ENCODE assay signal across 11 cellular contexts in genomic region chr6:2563635-2564034, GRCh38.
DNase-seq lines count a peak whose midpoint lies in the region; ATAC-seq and TF ChIP-seq lines count a peak whose summit lies in the region.
"Had no signal": no experiment of that assay in that cellular context is flagged by ENCODE, and none has a peak within 500 bp of the region (broad histone marks: within the 10 kb centered on the region; RNA-seq: fewer than 3 reads in every experiment).

No MANE protein-coding gene starts in this region.

- no peak overlapping the region for H3K27ac Mint-ChIP-seq in activated CD4-positive, alpha-beta memory T cell treated with anti-CD3 and anti-CD28 coated beads for 36 hours
- H3K27ac Mint-ChIP-seq in activated CD4-positive, alpha-beta memory T cell treated with anti-CD3 and anti-CD28 coated beads, Interleukin-2, amount 10 ng/mL, durations not matched to agents 7 days and 5 days: no peak overlapping the region
- H3K27ac Mint-ChIP-seq in stimulated activated effector memory CD8-positive, alpha-beta T cell treated with anti-CD3 and anti-CD28 coated beads, Interleukin-12 subunit alpha, Interleukin-12 subunit beta, amount 100 ng/mL, for 72 hours: no peak overlapping the region
- H3K27ac Mint-ChIP-seq in naive thymus-derived CD8-positive, alpha-beta T cell: no peak overlapping the region
- H3K27ac Mint-ChIP-seq: brain had no signal

- peak; percentile 48 for DNase-seq in activated CD4-positive, alpha-beta memory T cell treated with anti-CD3 and anti-CD28 coated beads for 36 hours
- no peak for DNase-seq in activated CD4-positive, alpha-beta memory T cell treated with anti-CD3 and anti-CD28 coated beads, Interleukin-2, amount 10 ng/mL, durations not matched to agents 7 days and 5 days
- DNase-seq in stimulated activated effector memory CD8-positive, alpha-beta T cell treated with anti-CD3 and anti-CD28 coated beads, Interleukin-12 subunit alpha, Interleukin-12 subunit beta, amount 100 ng/mL, for 72 hours (ENCODE audit: low spot score in 2 of 2): no peak
- DNase-seq in naive thymus-derived CD8-positive, alpha-beta T cell: no peak
- DNase-seq in NCI-H128 (lab: John Stamatoyannopoulos, UW; ENCODE audit: unreplicated experiment) (no peak), adrenal gland (no peak)
- DNase-seq: AML-193, SIG-M5 had no signal

- no peaks in the 10 kb centered on the region for H3K9me3 ChIP-seq in OCI-LY3 (ENCODE audit: insufficient read depth, low read length)
- H3K9me3 ChIP-seq in adrenal gland (replicated peaks in 1 of 3): no peaks in the 10 kb centered on the region

- H3K27ac ChIP-seq in OCI-LY3 (ENCODE audit: low read length) (no peak overlapping the region), adrenal gland (no peak overlapping the region)

- intact Hi-C loops in activated CD4-positive, alpha-beta memory T cell treated with anti-CD3 and anti-CD28 coated beads for 36 hours (cut with micrococcal nuclease): loop anchor here (1.0 to 10.0 kb wide), 3 partner anchors 20 to 452 kb away; partner anchors contain the start of gene WRNIP1
- intact Hi-C loops in adrenal gland (cut with DNase I): no loop called here

- TF ChIP-seq POLR2A in adrenal gland (IDR thresholded peaks at IDR 0.05): no peak

- 57 to 77% (median 65%) methylated on average over 6 of the region's 6 CpGs for WGBS in adrenal gland, 4 donors

- H3K27me3 ChIP-seq in OCI-LY3 (ENCODE audit: low read depth, low read length) (no peaks in the 10 kb centered on the region), adrenal gland (no peaks in the 10 kb centered on the region)

- TF ChIP-seq CTCF in OCI-LY3 (IDR thresholded peaks at IDR 0.05; ENCODE audit: low read depth, low read length): no peak
- TF ChIP-seq CTCF in adrenal gland (IDR thresholded peaks at IDR 0.05): no peak

- POLR2A ChIA-PET in activated CD4-positive, alpha-beta memory T cell treated with anti-CD3 and anti-CD28 coated beads for 36 hours (lab: Charles Lee): interaction anchor here (1.1 to 1.2 kb wide), 2 partner anchors 16 to 21 kb away, joined by 3 to 5 read pairs; no protein-coding TSS in a partner anchor
- POLR2A ChIA-PET in activated CD4-positive, alpha-beta memory T cell treated with anti-CD3 and anti-CD28 coated beads, Interleukin-2, amount 10 ng/mL, durations not matched to agents 7 days and 5 days (lab: Charles Lee): interaction anchor here (1.6 kb wide), 1 partner anchor 21 kb away, joined by 9 read pairs; no protein-coding TSS in a partner anchor
- POLR2A ChIA-PET in naive thymus-derived CD8-positive, alpha-beta T cell (lab: Charles Lee): no interaction called here

- peaks cover 11% of the 10 kb centered on the region for H3K4me1 Mint-ChIP-seq in activated CD4-positive, alpha-beta memory T cell treated with anti-CD3 and anti-CD28 coated beads for 36 hours (ENCODE audit: low read depth)
- peaks cover 15% of the 10 kb centered on the region for H3K4me1 Mint-ChIP-seq in activated CD4-positive, alpha-beta memory T cell treated with anti-CD3 and anti-CD28 coated beads, Interleukin-2, amount 10 ng/mL, durations not matched to agents 7 days and 5 days
- H3K4me1 Mint-ChIP-seq in stimulated activated effector memory CD8-positive, alpha-beta T cell treated with anti-CD3 and anti-CD28 coated beads, Interleukin-12 subunit alpha, Interleukin-12 subunit beta, amount 100 ng/mL, for 72 hours: peaks cover 10% of the 10 kb centered on the region
- H3K4me1 Mint-ChIP-seq in naive thymus-derived CD8-positive, alpha-beta T cell: peaks cover 0 to 3% (median 0%) of the 10 kb centered on the region in 4 donors

- H3K9me3 Mint-ChIP-seq in activated CD4-positive, alpha-beta memory T cell treated with anti-CD3 and anti-CD28 coated beads for 36 hours: no peaks in the 10 kb centered on the region
- H3K9me3 Mint-ChIP-seq in activated CD4-positive, alpha-beta memory T cell treated with anti-CD3 and anti-CD28 coated beads, Interleukin-2, amount 10 ng/mL, durations not matched to agents 7 days and 5 days: no peaks in the 10 kb centered on the region
- no peaks in the 10 kb centered on the region for H3K9me3 Mint-ChIP-seq in stimulated activated effector memory CD8-positive, alpha-beta T cell treated with anti-CD3 and anti-CD28 coated beads, Interleukin-12 subunit alpha, Interleukin-12 subunit beta, amount 100 ng/mL, for 72 hours
- peaks cover 0 to 12% (median 0%) of the 10 kb centered on the region in 9 donors for H3K9me3 Mint-ChIP-seq in naive thymus-derived CD8-positive, alpha-beta T cell
- H3K9me3 Mint-ChIP-seq: brain had no signal

- peak overlapping the region; percentile 30; the same call in 1 of the 2 replicates for H2AFZ ChIP-seq in OCI-LY3 (ENCODE audit: low read depth, low read length)

- no peaks in the 10 kb centered on the region for H3K79me2 ChIP-seq in OCI-LY3 (ENCODE audit: low read length)

- H3K4me3 Mint-ChIP-seq in activated CD4-positive, alpha-beta memory T cell treated with anti-CD3 and anti-CD28 coated beads for 36 hours: no peak overlapping the region
- no peak overlapping the region for H3K4me3 Mint-ChIP-seq in activated CD4-positive, alpha-beta memory T cell treated with anti-CD3 and anti-CD28 coated beads, Interleukin-2, amount 10 ng/mL, durations not matched to agents 7 days and 5 days
- H3K4me3 Mint-ChIP-seq in stimulated activated effector memory CD8-positive, alpha-beta T cell treated with anti-CD3 and anti-CD28 coated beads, Interleukin-12 subunit alpha, Interleukin-12 subunit beta, amount 100 ng/mL, for 72 hours: no peak overlapping the region
- no peak overlapping the region for H3K4me3 Mint-ChIP-seq in naive thymus-derived CD8-positive, alpha-beta T cell

- H3K4me2 ChIP-seq in OCI-LY3 (ENCODE audit: low read length): peak overlapping the region; percentile 43

- CTCF ChIA-PET in activated CD4-positive, alpha-beta memory T cell treated with anti-CD3 and anti-CD28 coated beads for 36 hours (lab: Charles Lee): interaction anchor here (1.8 kb wide), 1 partner anchor 70 kb away, joined by 9 read pairs; no protein-coding TSS in a partner anchor
- CTCF ChIA-PET in activated CD4-positive, alpha-beta memory T cell treated with anti-CD3 and anti-CD28 coated beads, Interleukin-2, amount 10 ng/mL, durations not matched to agents 7 days and 5 days (lab: Charles Lee): interaction anchor here (0.6 to 1.5 kb wide), 3 partner anchors 21 to 114 kb away, joined by 3 to 5 read pairs (median 3); no protein-coding TSS in a partner anchor

- H3K9ac ChIP-seq in OCI-LY3 (ENCODE audit: low read length): no peak overlapping the region

- H3K36me3 ChIP-seq in OCI-LY3 (replicated peaks; ENCODE audit: low read depth, low read length): no peaks in the 10 kb centered on the region
- no peaks in the 10 kb centered on the region for H3K36me3 ChIP-seq in adrenal gland (replicated peaks in 1 of 2)

- peaks cover 61% of the 10 kb centered on the region for H3K27me3 Mint-ChIP-seq in activated CD4-positive, alpha-beta memory T cell treated with anti-CD3 and anti-CD28 coated beads for 36 hours
- H3K27me3 Mint-ChIP-seq in activated CD4-positive, alpha-beta memory T cell treated with anti-CD3 and anti-CD28 coated beads, Interleukin-2, amount 10 ng/mL, durations not matched to agents 7 days and 5 days: peaks cover 72% of the 10 kb centered on the region
- peaks cover 0 to 32% (median 8%) of the 10 kb centered on the region in 5 donors for H3K27me3 Mint-ChIP-seq in naive thymus-derived CD8-positive, alpha-beta T cell

- ATAC-seq in HG02763 (IDR thresholded peaks at IDR 0.05; ENCODE audit: unreplicated experiment): peak; percentile 63
- peak; percentile 97 for ATAC-seq in stimulated activated effector memory CD8-positive, alpha-beta T cell treated with anti-CD3 and anti-CD28 coated beads, Interleukin-12 subunit alpha, Interleukin-12 subunit beta, amount 100 ng/mL, for 72 hours
- no peak for ATAC-seq in naive thymus-derived CD8-positive, alpha-beta T cell

- no peaks in the 10 kb centered on the region for H4K20me1 ChIP-seq in OCI-LY3 (ENCODE audit: insufficient read depth, low read length)

- H3K36me3 Mint-ChIP-seq in activated CD4-positive, alpha-beta memory T cell treated with anti-CD3 and anti-CD28 coated beads for 36 hours: no peaks in the 10 kb centered on the region
- H3K36me3 Mint-ChIP-seq in activated CD4-positive, alpha-beta memory T cell treated with anti-CD3 and anti-CD28 coated beads, Interleukin-2, amount 10 ng/mL, durations not matched to agents 7 days and 5 days (ENCODE audit: low read depth): no peaks in the 10 kb centered on the region
- H3K36me3 Mint-ChIP-seq in stimulated activated effector memory CD8-positive, alpha-beta T cell treated with anti-CD3 and anti-CD28 coated beads, Interleukin-12 subunit alpha, Interleukin-12 subunit beta, amount 100 ng/mL, for 72 hours: no peaks in the 10 kb centered on the region
- no peaks in the 10 kb centered on the region for H3K36me3 Mint-ChIP-seq in naive thymus-derived CD8-positive, alpha-beta T cell
- H3K36me3 Mint-ChIP-seq: brain had no signal

- H3K4me1 ChIP-seq in OCI-LY3 (ENCODE audit: low read length) (peaks cover 8% of the 10 kb centered on the region; the same call in 1 of the 2 replicates), adrenal gland (replicated peaks in 1 of 2) (no peaks in the 10 kb centered on the region)

- no peak overlapping the region for H3K4me3 ChIP-seq in OCI-LY3 (ENCODE audit: low read length)
- no peak overlapping the region for H3K4me3 ChIP-seq in adrenal gland

Comparison
In these comparisons a context has a peak if more than half of its experiments do, and no peak if none do; other contexts are left out.
1. ATAC-seq: peak in HG02763 (single experiment) and stimulated activated effector memory CD8-positive, alpha-beta T cell treated with anti-CD3 and anti-CD28 coated beads, Interleukin-12 subunit alpha, Interleukin-12 subunit beta, amount 100 ng/mL, for 72 hours (single experiment); none in naive thymus-derived CD8-positive, alpha-beta T cell (0 of 2).